In the genomic region with DNA sequence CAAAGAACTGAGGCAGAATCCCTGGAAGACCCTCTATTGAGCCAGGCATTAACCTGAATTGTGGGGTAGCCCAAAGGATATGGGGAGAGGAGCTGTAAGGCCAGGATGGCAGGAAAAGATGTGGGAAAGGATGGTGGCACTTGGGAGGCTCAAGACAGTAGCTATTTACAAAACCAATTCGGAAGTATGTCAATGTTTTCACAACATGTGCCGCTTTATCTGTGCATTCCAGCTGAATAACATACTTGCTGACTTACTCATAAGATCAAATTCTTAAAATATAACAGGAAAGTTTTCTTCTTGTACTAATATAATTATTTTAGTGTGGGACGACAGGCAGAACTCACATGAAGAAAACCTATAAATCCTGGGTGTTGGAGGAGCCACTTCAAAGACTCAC, we compare ENCODE assay signal across 23 cellular contexts. TPM values are rescaled to one million over a fixed set of nuclear protein-coding genes. Genes with fewer than 3 reads are reported as not detected.
DNase-seq lines count a peak whose midpoint lies in the region; ATAC-seq, FAIRE-seq and TF ChIP-seq lines count a peak whose summit lies in the region.
"Had no signal": no experiment of that assay in that cellular context is flagged by ENCODE, and none has a peak within 500 bp of the region (broad histone marks: within the 10 kb centered on the region; RNA-seq: fewer than 3 reads in every experiment).

No MANE protein-coding gene starts in this region.

- ATAC-seq in GM18861 (IDR thresholded peaks at IDR 0.05; ENCODE audit: unreplicated experiment), result no peak
- ATAC-seq: psoas muscle, upper lobe of right lung had no signal

- peaks cover 6% of the 10 kb centered on the region for H3K9me3 Mint-ChIP-seq in MCF 10A (ENCODE audit: unreplicated experiment)
- H3K9me3 Mint-ChIP-seq: CD4-positive, alpha-beta T cell; memory B cell; nephron progenitor cell had no signal

- H3K27me3 ChIP-seq in breast epithelium, result no peaks in the 10 kb centered on the region
- H3K27me3 ChIP-seq in skeletal muscle satellite cell (ENCODE audit: control insufficient read depth, insufficient read depth, low read length), result no peaks in the 10 kb centered on the region
- H3K27me3 ChIP-seq: stomach, upper lobe of right lung had no signal

- no peak overlapping the region for H3K4me3 Mint-ChIP-seq in MCF 10A (ENCODE audit: unreplicated experiment)
- H3K4me3 Mint-ChIP-seq: CD4-positive, alpha-beta T cell; memory B cell; nephron progenitor cell had no signal

- no TSS peak for BruUV-seq in MCF 10A (replicated peaks; lab: Mats Ljungman, UMichigan)

- no peak for TF ChIP-seq CTCF in MCF 10A (IDR thresholded peaks at IDR 0.05; ENCODE audit: unreplicated experiment)
- no peak for TF ChIP-seq CTCF in breast epithelium (IDR thresholded peaks at IDR 0.05)
- no peak for TF ChIP-seq CTCF in fibroblast of the aortic adventitia (IDR thresholded peaks at IDR 0.05; ENCODE audit: insufficient read depth, low read length)

- POLR2A ChIA-PET in MCF 10A (lab: Yijun Ruan, JAX), result interaction anchor here (0.8 to 1.1 kb wide), 3 partner anchors 11 to 306 kb away, joined by 3 to 5 read pairs (median 4); partner anchors contain the start of genes BBS10 and PHLDA1

- H3K4me1 Mint-ChIP-seq in MCF 10A (ENCODE audit: insufficient read depth, unreplicated experiment), result peaks cover 10% of the 10 kb centered on the region
- H3K4me1 Mint-ChIP-seq: nephron progenitor cell had no signal

- CTCF ChIA-PET in MCF 10A (lab: Yijun Ruan, JAX), result interaction anchor here (0.6 to 1.0 kb wide), 2 partner anchors 10 to 79 kb away, joined by 3 to 5 read pairs; no protein-coding TSS in a partner anchor

- no peaks in the 10 kb centered on the region for H3K36me3 Mint-ChIP-seq in MCF 10A (ENCODE audit: insufficient read depth, unreplicated experiment)

- H3K9me3 ChIP-seq in breast epithelium (no peaks in the 10 kb centered on the region), skeletal muscle satellite cell (replicated peaks; ENCODE audit: low read length) (no peaks in the 10 kb centered on the region)
- H3K9me3 ChIP-seq: psoas muscle, stomach, upper lobe of right lung had no signal

- H3K4me1 ChIP-seq in breast epithelium (no peaks in the 10 kb centered on the region), skeletal muscle satellite cell (ENCODE audit: control insufficient read depth, insufficient read depth, low read length) (peaks cover 34% of the 10 kb centered on the region)
- H3K4me1 ChIP-seq: psoas muscle, stomach, upper lobe of right lung had no signal

- H3K9ac ChIP-seq in skeletal muscle satellite cell (ENCODE audit: low read depth, low read length), result peak overlapping the region; percentile 23

- TF ChIP-seq POLR2A in breast epithelium (IDR thresholded peaks at IDR 0.05) (no peak), GM12892 (IDR thresholded peaks at IDR 0.05; ENCODE audit: low read depth, low read length) (no peak)

- H3K27ac Mint-ChIP-seq in MCF 10A (ENCODE audit: low read depth, unreplicated experiment), result no peak overlapping the region
- H3K27ac Mint-ChIP-seq: CD4-positive, alpha-beta T cell; memory B cell; nephron progenitor cell had no signal

- H3K27me3 Mint-ChIP-seq in MCF 10A (ENCODE audit: insufficient read depth, unreplicated experiment), result no peaks in the 10 kb centered on the region

- H3K4me3 ChIP-seq in breast epithelium (no peak overlapping the region), fibroblast of the aortic adventitia (ENCODE audit: low read depth, low read length) (no peak overlapping the region), skeletal muscle satellite cell (ENCODE audit: low read length) (no peak overlapping the region)
- H3K4me3 ChIP-seq: coronary artery, psoas muscle, stomach, upper lobe of right lung had no signal

- peak overlapping the region; percentile 51 for H3K4me2 ChIP-seq in skeletal muscle satellite cell (ENCODE audit: low read length)

- H3K36me3 ChIP-seq in breast epithelium (no peaks in the 10 kb centered on the region), skeletal muscle satellite cell (ENCODE audit: insufficient read depth, low read length) (no peaks in the 10 kb centered on the region)
- H3K36me3 ChIP-seq: stomach, upper lobe of right lung had no signal

- no peak for FAIRE-seq in GM12892 (lab: Jason Lieb, UNC)

- DNase-seq in MCF 10A (ENCODE audit: unreplicated experiment), result peak; percentile 17
- DNase-seq in breast epithelium (ENCODE audit: low spot score in 2 of 2), result no peak
- peak; percentile 76 for DNase-seq in amniotic epithelial cell (ENCODE audit: low read depth)
- DNase-seq in fibroblast of the aortic adventitia (ENCODE audit: low read depth), result peak; percentile 82
- no peak for DNase-seq in GM12892 (ENCODE audit: insufficient read length)
- DNase-seq in mesenteric fat pad (ENCODE audit: low spot score), result no peak
- DNase-seq: activated CD4-positive, alpha-beta T cell treated with anti-CD3 and anti-CD28 coated beads for 4 hours; activated effector memory CD4-positive, alpha-beta T cell treated with Interleukin-2 at 50 U/mL for 16 hours; amygdala; CD4-positive, alpha-beta T cell; DMS79; NCI-H2029; NCI-H524 treated with DMSO at 0.1 percent for 48 hours; nephron progenitor cell; psoas muscle; stimulated activated CD4-positive, alpha-beta T cell treated with anti-CD3 and anti-CD28 coated beads, Interleukin-15, amount 100 ng/mL, for 24 hours; stomach; upper lobe of right lung had no signal

- H3K27ac ChIP-seq in breast epithelium, result no peak overlapping the region
- H3K27ac ChIP-seq: 22Rv1, coronary artery, psoas muscle, stomach, upper lobe of right lung had no signal

- intact Hi-C loops in MCF 10A (cut with micrococcal nuclease), result no loop called here
- intact Hi-C loops in breast epithelium (cut with DNase I; ENCODE audit: low total_unique reads), result no loop called here

RNA-seq across cellular contexts. Expression of gene BBS10, which starts 10.6 kb away (rescaled TPM):
- total RNA-seq in MCF 10A (2022) (5.9 and 10.2 TPM in 2 replicates), breast epithelium (10 to 100 TPM; 12.5 to 22.2 (median 15.7) TPM), fibroblast of the aortic adventitia (ENCODE audit: low replicate concordance) (4.3 and 21.3 TPM in 2 replicates), mesenteric fat pad (14.9 TPM)
- 8.4 and 9.0 TPM in 2 replicates for total RNA-seq in skeletal muscle satellite cell (2012; rRNA removed)
- polyA plus RNA-seq in GM12892 (2012; ENCODE audit: missing spikeins), result 4.4 TPM

Comparison
In these comparisons a context has a peak if more than half of its experiments do, and no peak if none do; other contexts are left out.
1. DNase-seq: peak in MCF 10A (single experiment), amniotic epithelial cell (single experiment) and fibroblast of the aortic adventitia (single experiment); none in breast epithelium (0 of 2), GM12892 (single experiment) and mesenteric fat pad (single experiment).